ENCODE assay signal across 16 cellular contexts in the genomic region with DNA sequence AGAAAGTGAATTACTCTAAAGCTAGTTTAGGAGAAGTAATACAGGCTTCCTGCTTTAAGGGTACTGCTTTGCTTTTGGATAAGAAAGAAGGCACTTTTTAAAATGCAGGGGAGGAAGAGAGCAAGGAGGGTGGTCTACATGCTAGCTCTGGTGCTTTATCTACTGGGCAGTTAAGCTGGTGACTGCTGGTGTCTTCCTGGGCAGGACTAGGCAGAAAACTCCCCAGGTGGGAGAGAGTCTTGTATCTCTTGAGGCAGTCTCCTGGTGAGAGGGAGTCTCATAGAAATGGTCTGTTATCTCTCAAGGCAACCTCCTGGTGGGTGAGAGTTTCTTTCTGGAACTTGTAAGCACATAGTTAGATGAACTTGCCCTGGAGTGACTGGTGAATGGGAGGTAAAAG.
DNase-seq lines count a peak whose midpoint lies in the region; ATAC-seq, FAIRE-seq and TF ChIP-seq lines count a peak whose summit lies in the region.
"Had no signal": no experiment of that assay in that cellular context is flagged by ENCODE, and none has a peak within 500 bp of the region (broad histone marks: within the 10 kb centered on the region; RNA-seq: fewer than 3 reads in every experiment).

No MANE protein-coding gene starts in this region.

- TF ChIP-seq CTCF in cardiac muscle cell (IDR thresholded peaks at IDR 0.05; ENCODE audit: low read depth, low read length) = no peak
- no peak for TF ChIP-seq CTCF in heart left ventricle (IDR thresholded peaks at IDR 0.05)
- no peak for TF ChIP-seq CTCF in astrocyte (IDR thresholded peaks at IDR 0.05; ENCODE audit: insufficient read depth, low read depth, low read length)
- TF ChIP-seq CTCF in hepatocyte (IDR thresholded peaks at IDR 0.05; ENCODE audit: poor library complexity) = no peak

- H2AFZ ChIP-seq in astrocyte (ENCODE audit: low read depth, low read length) = no peak overlapping the region
- no peak overlapping the region for H2AFZ ChIP-seq in hepatocyte

- H4K20me1 ChIP-seq in astrocyte (ENCODE audit: insufficient read depth, low read length) (no peaks in the 10 kb centered on the region), hepatocyte (ENCODE audit: insufficient read depth, poor library complexity, severe bottlenecking) (no peaks in the 10 kb centered on the region)

- peaks cover 17% of the 10 kb centered on the region for H3K9me3 Mint-ChIP-seq in astrocyte (ENCODE audit: unreplicated experiment)

- H3K27me3 ChIP-seq in cardiac muscle cell = no peaks in the 10 kb centered on the region
- H3K27me3 ChIP-seq in heart left ventricle = no peaks in the 10 kb centered on the region
- H3K27me3 ChIP-seq in astrocyte (ENCODE audit: insufficient read depth, low read length) = no peaks in the 10 kb centered on the region
- no peaks in the 10 kb centered on the region for H3K27me3 ChIP-seq in hepatocyte

- peaks cover 4% of the 10 kb centered on the region for H3K4me1 Mint-ChIP-seq in astrocyte (ENCODE audit: low read depth, unreplicated experiment)
- H3K4me1 Mint-ChIP-seq: CD14-positive monocyte had no signal

- no peaks in the 10 kb centered on the region for H3K36me3 ChIP-seq in cardiac muscle cell
- no peaks in the 10 kb centered on the region for H3K36me3 ChIP-seq in heart left ventricle
- no peaks in the 10 kb centered on the region for H3K36me3 ChIP-seq in astrocyte (ENCODE audit: insufficient read depth, low read length)
- no peaks in the 10 kb centered on the region for H3K36me3 ChIP-seq in hepatocyte (replicated peaks; ENCODE audit: insufficient read depth, low read depth)

- FAIRE-seq in astrocyte (lab: Jason Lieb, UNC) = peak; percentile 5
- FAIRE-seq: GM19239, H54, HepG2 had no signal

- H3K79me2 ChIP-seq in astrocyte (ENCODE audit: insufficient read depth, low read length) (no peaks in the 10 kb centered on the region), hepatocyte (no peaks in the 10 kb centered on the region)

- TF ChIP-seq POLR2A in heart left ventricle (IDR thresholded peaks at IDR 0.05) = no peak

- H3K27me3 Mint-ChIP-seq in astrocyte (ENCODE audit: low read depth, unreplicated experiment) = no peaks in the 10 kb centered on the region

- no peaks in the 10 kb centered on the region for H3K4me1 ChIP-seq in cardiac muscle cell (ENCODE audit: low read depth)
- H3K4me1 ChIP-seq in heart left ventricle = no peaks in the 10 kb centered on the region
- H3K4me1 ChIP-seq in astrocyte (ENCODE audit: insufficient read depth, low read length) = no peaks in the 10 kb centered on the region
- no peaks in the 10 kb centered on the region for H3K4me1 ChIP-seq in hepatocyte (ENCODE audit: insufficient read depth)

- H3K27ac ChIP-seq in cardiac muscle cell (peak overlapping the region; percentile 21), heart left ventricle (no peak overlapping the region), astrocyte (ENCODE audit: low read depth, low read length) (no peak overlapping the region), hepatocyte (no peak overlapping the region)
- H3K27ac ChIP-seq: 22Rv1 had no signal

- H3K9me2 ChIP-seq in hepatocyte (replicated peaks; ENCODE audit: insufficient read depth) = no peaks in the 10 kb centered on the region

- no peak overlapping the region for H3K4me3 Mint-ChIP-seq in astrocyte (ENCODE audit: unreplicated experiment)
- H3K4me3 Mint-ChIP-seq: CD14-positive monocyte; CD8-positive, alpha-beta T cell had no signal

- DNase-seq in cardiac muscle cell (ENCODE audit: low read depth in 1 of 2, low spot score in 1 of 2) (no peak), heart left ventricle (no peak), astrocyte (ENCODE audit: low read depth) (no peak), iPS-NIHi7 (ENCODE audit: extremely low spot score) (peak; percentile 28), D341Med (ENCODE audit: low spot score) (no peak), hepatocyte (ENCODE audit: low spot score) (no peak), SHP77 (lab: John Stamatoyannopoulos, UW) (no peak)
- DNase-seq: CD8-positive, alpha-beta T cell; COR-L47; DND-41; GF-D8 had no signal

- H3K27ac Mint-ChIP-seq in astrocyte (ENCODE audit: unreplicated experiment) = no peak overlapping the region
- H3K27ac Mint-ChIP-seq: CD8-positive, alpha-beta T cell had no signal

- no peak for ATAC-seq in heart left ventricle
- ATAC-seq: CD8-positive, alpha-beta T cell; HepG2 had no signal

- H3K4me2 ChIP-seq in astrocyte (ENCODE audit: low read length) (no peak overlapping the region), hepatocyte (no peak overlapping the region)

- no peaks in the 10 kb centered on the region for H3K9me3 ChIP-seq in cardiac muscle cell (ENCODE audit: low read depth)
- H3K9me3 ChIP-seq in heart left ventricle = peaks cover 0 to 22% (median 0%) of the 10 kb centered on the region in 12 donors
- H3K9me3 ChIP-seq in astrocyte (ENCODE audit: insufficient read depth, low read depth, low read length) = peaks cover 3% of the 10 kb centered on the region
- no peaks in the 10 kb centered on the region for H3K9me3 ChIP-seq in hepatocyte (ENCODE audit: low read depth)

- H3K4me3 ChIP-seq in cardiac muscle cell (no peak overlapping the region), heart left ventricle (no peak overlapping the region), astrocyte (ENCODE audit: insufficient read depth, low read depth, low read length) (no peak overlapping the region), hepatocyte (no peak overlapping the region)

- no peak overlapping the region for H3K9ac ChIP-seq in astrocyte (ENCODE audit: low read length)

- H3K36me3 Mint-ChIP-seq in astrocyte (ENCODE audit: low read depth, unreplicated experiment) = no peaks in the 10 kb centered on the region
- H3K36me3 Mint-ChIP-seq: CD14-positive monocyte; CD8-positive, alpha-beta T cell had no signal

- intact Hi-C loops in heart left ventricle (cut with DNase I) = no loop called here
